Comparison of ENCODE assay signal across 16 cellular contexts in the genomic region with DNA sequence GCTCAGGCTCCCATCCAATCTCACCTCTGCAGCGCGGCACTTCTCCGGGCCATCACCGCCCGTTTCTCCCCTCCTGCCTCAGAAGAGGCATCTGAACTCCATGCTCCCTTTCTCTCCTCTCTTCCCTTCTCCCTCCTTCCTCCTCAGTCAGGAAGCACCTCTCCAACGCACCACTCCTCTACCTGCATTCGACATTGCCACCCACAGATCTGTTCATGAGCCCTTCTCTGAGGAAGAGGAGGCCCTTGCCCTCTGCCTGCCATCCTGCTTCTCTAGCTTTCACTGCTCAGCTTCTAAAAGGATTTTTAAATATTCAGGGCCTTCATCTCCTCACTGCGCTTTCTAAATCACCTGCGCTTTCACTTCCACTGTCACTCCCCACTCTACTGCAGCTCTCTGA.
"Had no signal": no experiment of that assay in that cellular context is flagged by ENCODE, and none has a peak within 500 bp of the region (broad histone marks: within the 10 kb centered on the region; RNA-seq: fewer than 3 reads in every experiment).

No MANE protein-coding gene starts in this region.

- H3K27ac Mint-ChIP-seq: activated naive CD4-positive, alpha-beta T cell treated with anti-CD3 and anti-CD28 coated beads for 36 hours; WTC11 had no signal

- H3K27ac ChIP-seq: adrenal gland, foreskin keratinocyte, prostate gland, stomach, vagina had no signal

- H3K4me3 Mint-ChIP-seq: activated CD4-positive, alpha-beta T cell treated with anti-CD3 and anti-CD28 coated beads for 36 hours; activated naive CD4-positive, alpha-beta T cell treated with anti-CD3 and anti-CD28 coated beads for 36 hours; WTC11 had no signal

- H3K4me3 ChIP-seq: adrenal gland, lung, prostate gland, stomach, vagina had no signal

- H3K27me3 Mint-ChIP-seq: activated CD4-positive, alpha-beta T cell treated with anti-CD3 and anti-CD28 coated beads for 36 hours had no signal

- H3K27me3 ChIP-seq: adrenal gland, foreskin keratinocyte, stomach, vagina had no signal

- H3K4me1 ChIP-seq: adrenal gland, stomach, vagina had no signal

- DNase-seq: activated CD4-positive, alpha-beta T cell treated with anti-CD3 and anti-CD28 coated beads for 36 hours; activated CD4-positive, alpha-beta T cell treated with anti-CD3 and anti-CD28 coated beads, Interleukin-2, amount 50 U/mL, for 48 hours; activated naive CD4-positive, alpha-beta T cell treated with anti-CD3 and anti-CD28 coated beads for 36 hours; activated T-cell treated with anti-CD3 and anti-CD28 coated beads for 4 hours; dermis blood vessel endothelial cell; foreskin keratinocyte; occipital lobe; right cardiac atrium; stimulated activated CD4-positive, alpha-beta T cell treated with anti-CD3 and anti-CD28 coated beads, Interleukin-2, amount 100 ng/mL, for 24 hours; stomach; trophoblast cell had no signal

- ATAC-seq: activated CD4-positive, alpha-beta T cell treated with anti-CD3 and anti-CD28 coated beads for 36 hours; foreskin keratinocyte; right cardiac atrium had no signal

- H3K9me3 Mint-ChIP-seq: activated naive CD4-positive, alpha-beta T cell treated with anti-CD3 and anti-CD28 coated beads for 36 hours; WTC11 had no signal

- H3K9me3 ChIP-seq: adrenal gland, prostate gland, stomach, vagina had no signal

- H3K4me1 Mint-ChIP-seq: WTC11 had no signal
